Comparison of ENCODE assay signal across 8 cellular contexts in the genomic region with DNA sequence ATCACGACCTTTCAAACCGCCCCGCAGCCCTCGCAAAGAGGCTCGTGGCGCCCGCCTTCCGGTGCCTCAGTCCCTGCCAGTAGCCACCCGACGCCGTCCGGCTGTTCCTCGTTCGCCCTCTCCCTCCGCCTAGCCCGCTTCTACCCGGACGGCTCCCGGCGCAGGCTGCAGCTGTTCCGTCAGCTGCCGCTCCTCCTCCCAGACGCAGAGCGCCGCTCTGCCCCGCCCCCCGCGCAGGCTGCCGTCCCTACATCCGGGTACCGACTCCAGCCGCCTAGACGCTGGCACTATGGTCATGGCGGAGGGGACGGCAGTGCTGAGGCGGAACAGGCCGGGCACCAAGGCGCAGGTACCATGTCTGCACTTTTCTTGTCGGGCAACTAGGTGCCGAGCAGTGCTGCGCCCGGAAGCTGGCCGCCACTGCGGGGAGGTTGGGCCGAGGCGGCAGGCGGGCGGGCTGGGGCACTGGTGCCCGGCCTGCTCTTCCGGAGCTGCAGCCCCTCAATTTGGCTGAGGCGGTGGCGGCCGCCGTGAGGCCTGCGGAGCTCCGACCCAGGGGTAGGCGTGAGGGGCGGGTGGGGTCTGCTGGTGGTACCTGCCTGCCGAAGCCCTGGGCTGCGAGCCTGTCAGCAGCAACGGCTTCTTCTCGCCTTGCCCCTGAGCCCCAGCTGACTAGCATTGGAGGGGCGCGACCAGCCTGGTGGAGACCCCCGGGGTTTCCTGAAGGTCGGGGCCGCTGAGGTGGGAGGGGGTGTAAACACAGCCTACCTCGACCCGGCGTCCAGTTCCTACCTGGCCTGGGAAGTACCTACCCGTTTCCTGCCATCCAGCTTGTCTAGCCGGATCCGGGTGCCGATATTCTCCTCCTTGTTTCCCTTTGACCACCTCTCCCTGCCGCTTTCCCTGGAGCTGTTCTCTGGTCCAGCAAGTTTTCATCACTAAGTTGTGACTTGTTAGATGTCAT. TPM values are rescaled to one million over a fixed set of nuclear protein-coding genes. Genes with fewer than 3 reads are reported as not detected.
DNase-seq lines count a peak whose midpoint lies in the region; ATAC-seq and TF ChIP-seq lines count a peak whose summit lies in the region.

MOB4 (plus strand) TSS at position 269 of the 964 bp plus-strand sequence; CDS start at position 290, 21 bp downstream.

- POLR2A ChIA-PET in PC-3 (lab: Charles Lee; ENCODE audit: unreplicated experiment), result interaction anchor here (0.5 to 1.2 kb wide), 5 partner anchors 16 to 1929 kb away, joined by 3 to 6 read pairs (median 5); partner anchors contain the start of genes HSPD1, HSPE1 and PLCL1

- peak within 1 kb of the TSS; percentile 96 for H2AFZ ChIP-seq in PC-3 (ENCODE audit: low read length)

- peak within 1 kb of the TSS; percentile 89 for H3K4me3 ChIP-seq in PC-3 (ENCODE audit: low read length)

- CTCF ChIA-PET in PC-3 (lab: Charles Lee), result interaction anchor here (1.1 kb wide), 1 partner anchor 84 kb away, joined by 5 read pairs; no protein-coding TSS in a partner anchor

- no peak for TF ChIP-seq CTCF in PC-3 (conservative IDR thresholded peaks at IDR 0.05; ENCODE audit: low read depth, low read length)

- H3K79me2 ChIP-seq in PC-3 (ENCODE audit: low read length), result peaks cover 62% of the 10 kb centered on the region

- peaks cover 17% of the 10 kb centered on the region for H3K4me1 ChIP-seq in PC-3 (ENCODE audit: insufficient read depth, low read length)

- ATAC-seq in GM21576 (IDR thresholded peaks at IDR 0.05; ENCODE audit: unreplicated experiment), result peak; percentile 92
- ATAC-seq in PC-3, result peak; percentile 92

- no peaks in the 10 kb centered on the region for H3F3A ChIP-seq in PC-3 (ENCODE audit: low read length, unreplicated experiment)

- H3K27ac ChIP-seq in PC-3 (ENCODE audit: low read length) (peak within 1 kb of the TSS; percentile 48), epithelial cell of prostate (peak within 1 kb of the TSS; percentile 85)

- peak within 1 kb of the TSS; percentile 94 for H3K4me2 ChIP-seq in PC-3 (ENCODE audit: low read length)

- peak within 1 kb of the TSS; percentile 94 for H3K9ac ChIP-seq in PC-3 (ENCODE audit: low read length)

- no peaks in the 10 kb centered on the region for H3K9me2 ChIP-seq in PC-3 (replicated peaks; ENCODE audit: low read length)

- intact Hi-C loops in PC-3 (cut with micrococcal nuclease), result loop anchor here (1.0 to 5.0 kb wide), 4 partner anchors 16 to 191 kb away; partner anchors contain the start of genes HSPE1 and MARS2

- H4K20me1 ChIP-seq in PC-3 (ENCODE audit: low read length), result peaks cover 20% of the 10 kb centered on the region

- H3K27me3 ChIP-seq in PC-3 (ENCODE audit: low read length), result no peaks in the 10 kb centered on the region

- no TSS peak for BruUV-seq in PC-3 (replicated peaks; lab: Mats Ljungman, UMichigan)

- TF ChIP-seq RAD21 in Ishikawa (IDR thresholded peaks at IDR 0.05; ENCODE audit: low read depth), result no peak; the same call in 1 of the 2 replicates

- H3K9me3 ChIP-seq in PC-3 (ENCODE audit: low read length), result no peaks in the 10 kb centered on the region

- DNase-seq in DMS114 treated with DMSO at 0.1 percent for 48 hours (lab: John Stamatoyannopoulos, UW; ENCODE audit: unreplicated experiment) (peak; percentile 85), PC-3 (peak; percentile 95), activated T-cell treated with anti-CD3 and anti-CD28 coated beads for 48 hours (ENCODE audit: low read depth) (peak; percentile 94), epithelial cell of prostate (ENCODE audit: low read depth, low spot score) (peak; percentile 66), mucosa of gallbladder (ENCODE audit: low spot score) (peak; percentile 96)
- peak; percentile 80 to 87 for DNase-seq in stimulated activated CD8-positive, alpha-beta memory T cell treated with anti-CD3 and anti-CD28 coated beads, Interleukin-4, amount 100 ng/mL, for 4 hours (ENCODE audit: low read depth in 2 of 2, low spot score in 1 of 2)

- H3K36me3 ChIP-seq in PC-3 (ENCODE audit: low read depth, low read length), result peaks cover 10% of the 10 kb centered on the region

- peak; percentile 98 for TF ChIP-seq EP300 in Ishikawa (IDR thresholded peaks at IDR 0.05; ENCODE audit: borderline replicate concordance)

TF ChIP-seq in Ishikawa, 13 proteins besides CTCF, POLR2A, EP300 and RAD21:
- 0 out of 2 replicates have a peak, but pooled peaks have one; percentile 45 for TF ChIP-seq CREB1 (IDR thresholded peaks at IDR 0.05; ENCODE audit: low read depth)
- peak; percentile 94 for TF ChIP-seq MAX (IDR thresholded peaks at IDR 0.05)
- peak; percentile 59 for TF ChIP-seq TEAD4 (IDR thresholded peaks at IDR 0.05)
- peak; percentile 43; the same call in 1 of the 2 replicates for TF ChIP-seq USF1 (IDR thresholded peaks at IDR 0.05)
- no peak; the same call in 1 of the 2 replicates for TF ChIP-seq EGR1 (IDR thresholded peaks at IDR 0.05)
- no peak for TF ChIP-seq NFIC (IDR thresholded peaks at IDR 0.05)
- peak; percentile 64; the same call in 1 of the 2 replicates for TF ChIP-seq TCF12 (IDR thresholded peaks at IDR 0.05; ENCODE audit: low read depth)
- TF ChIP-seq, protein P1, sequence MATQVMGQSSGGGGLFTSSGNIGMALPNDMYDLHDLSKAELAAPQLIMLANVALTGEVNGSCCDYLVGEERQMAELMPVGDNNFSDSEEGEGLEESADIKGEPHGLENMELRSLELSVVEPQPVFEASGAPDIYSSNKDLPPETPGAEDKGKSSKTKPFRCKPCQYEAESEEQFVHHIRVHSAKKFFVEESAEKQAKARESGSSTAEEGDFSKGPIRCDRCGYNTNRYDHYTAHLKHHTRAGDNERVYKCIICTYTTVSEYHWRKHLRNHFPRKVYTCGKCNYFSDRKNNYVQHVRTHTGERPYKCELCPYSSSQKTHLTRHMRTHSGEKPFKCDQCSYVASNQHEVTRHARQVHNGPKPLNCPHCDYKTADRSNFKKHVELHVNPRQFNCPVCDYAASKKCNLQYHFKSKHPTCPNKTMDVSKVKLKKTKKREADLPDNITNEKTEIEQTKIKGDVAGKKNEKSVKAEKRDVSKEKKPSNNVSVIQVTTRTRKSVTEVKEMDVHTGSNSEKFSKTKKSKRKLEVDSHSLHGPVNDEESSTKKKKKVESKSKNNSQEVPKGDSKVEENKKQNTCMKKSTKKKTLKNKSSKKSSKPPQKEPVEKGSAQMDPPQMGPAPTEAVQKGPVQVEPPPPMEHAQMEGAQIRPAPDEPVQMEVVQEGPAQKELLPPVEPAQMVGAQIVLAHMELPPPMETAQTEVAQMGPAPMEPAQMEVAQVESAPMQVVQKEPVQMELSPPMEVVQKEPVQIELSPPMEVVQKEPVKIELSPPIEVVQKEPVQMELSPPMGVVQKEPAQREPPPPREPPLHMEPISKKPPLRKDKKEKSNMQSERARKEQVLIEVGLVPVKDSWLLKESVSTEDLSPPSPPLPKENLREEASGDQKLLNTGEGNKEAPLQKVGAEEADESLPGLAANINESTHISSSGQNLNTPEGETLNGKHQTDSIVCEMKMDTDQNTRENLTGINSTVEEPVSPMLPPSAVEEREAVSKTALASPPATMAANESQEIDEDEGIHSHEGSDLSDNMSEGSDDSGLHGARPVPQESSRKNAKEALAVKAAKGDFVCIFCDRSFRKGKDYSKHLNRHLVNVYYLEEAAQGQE (IDR thresholded peaks at IDR 0.05; ENCODE audit: low read depth), result no peak
- TF ChIP-seq YY1 (IDR thresholded peaks at IDR 0.05; ENCODE audit: low read depth), result peak; percentile 92
- no peak for TF ChIP-seq CEBPB (IDR thresholded peaks at IDR 0.05)
- TF ChIP-seq TAF1 (IDR thresholded peaks at IDR 0.05; ENCODE audit: low read depth), result peak; percentile 96
- TF ChIP-seq ZBTB7A (IDR thresholded peaks at IDR 0.05; ENCODE audit: low read depth), result no peak
- peak; percentile 66; the same call in 1 of the 2 replicates for TF ChIP-seq FOXM1 (IDR thresholded peaks at IDR 0.05; ENCODE audit: borderline replicate concordance, low read depth)
TF ChIP-seq in Ishikawa: peak in this region for 8.

RNA-seq across cellular contexts. Expression of gene MOB4, which starts in this region (rescaled TPM):
- total RNA-seq in PC-3 (2014; rRNA removed), result 16.8 and 24.9 TPM in 2 replicates
- 16.3 TPM for total RNA-seq in mucosa of gallbladder

Comparison
In these comparisons a context has a peak if more than half of its experiments do, and no peak if none do; other contexts are left out.
1. Peak in every context shown above with its lines: DNase-seq, ATAC-seq, H3K4me3 ChIP-seq and H3K27ac ChIP-seq.